15 cellular contexts compared by ENCODE assay signal in genomic region chr4:76188149-76188548, GRCh38. TPM values are rescaled to one million over a fixed set of nuclear protein-coding genes. Genes with fewer than 3 reads are reported as not detected.
A peak's percentile ranks its signal among the peaks of the same experiment; 100 is the strongest.
DNase-seq lines count a peak whose midpoint lies in the region; ATAC-seq and TF ChIP-seq lines count a peak whose summit lies in the region.
"Had no signal": no experiment of that assay in that cellular context is flagged by ENCODE, and none has a peak within 500 bp of the region (broad histone marks: within the 10 kb centered on the region; RNA-seq: fewer than 3 reads in every experiment).

No MANE protein-coding gene starts in this region.

- no peak for TF ChIP-seq CTCF in gastrocnemius medialis (IDR thresholded peaks at IDR 0.05 in 4 of 5, conservative IDR thresholded peaks at IDR 0.05 in 1 of 5)
- no peak for TF ChIP-seq CTCF in thoracic aorta (IDR thresholded peaks at IDR 0.05)

- H3K4me1 ChIP-seq in gastrocnemius medialis = peaks cover 33 to 59% of the 10 kb centered on the region in 2 donors
- H3K4me1 ChIP-seq in thoracic aorta (ENCODE audit: control insufficient read depth in 1 of 2, low read depth in 2 of 2) = peaks cover 23 to 38% of the 10 kb centered on the region in 2 donors
- H3K4me1 ChIP-seq: BLaER1 had no signal

- intact Hi-C loops in gastrocnemius medialis (cut with DNase I; ENCODE audit: low total_unique reads) = no loop called here

- H3K9me3 ChIP-seq in gastrocnemius medialis = no peaks in the 10 kb centered on the region
- H3K9me3 ChIP-seq in thoracic aorta = no peaks in the 10 kb centered on the region
- H3K9me3 ChIP-seq: Peyer's patch had no signal

- H3K4me1 Mint-ChIP-seq in effector memory CD8-positive, alpha-beta T cell (ENCODE audit: low read depth in 2 of 2) = peaks cover 8 to 12% of the 10 kb centered on the region in 2 donors

- peak overlapping the region; percentile 44 to 70 for H3K27ac Mint-ChIP-seq in effector memory CD8-positive, alpha-beta T cell
- H3K27ac Mint-ChIP-seq: CD8-positive, alpha-beta T cell had no signal

- TF ChIP-seq POLR2A in gastrocnemius medialis (IDR thresholded peaks at IDR 0.05) = no peak

- no peaks in the 10 kb centered on the region for H3K27me3 Mint-ChIP-seq in effector memory CD8-positive, alpha-beta T cell

- peaks cover 0 to 31% of the 10 kb centered on the region in 2 donors for H3K36me3 ChIP-seq in gastrocnemius medialis
- H3K36me3 ChIP-seq in thoracic aorta = peaks cover 11% of the 10 kb centered on the region

- no peak overlapping the region for H3K4me3 Mint-ChIP-seq in effector memory CD8-positive, alpha-beta T cell
- H3K4me3 Mint-ChIP-seq: CD8-positive, alpha-beta T cell had no signal

- H3K4me3 ChIP-seq in gastrocnemius medialis (no peak overlapping the region), thoracic aorta (no peak overlapping the region)
- H3K4me3 ChIP-seq: BLaER1, K562, Peyer's patch had no signal

- peaks cover 7% of the 10 kb centered on the region for H3K36me3 Mint-ChIP-seq in effector memory CD8-positive, alpha-beta T cell (ENCODE audit: insufficient read depth)

- in situ Hi-C loops in gastrocnemius medialis (cut with MboI; ENCODE audit: low sequenced_read_pairs in 4 of 4) = loop anchor here (10.0 to 25.0 kb wide), 4 partner anchors 57 to 774 kb away; partner anchors contain the start of gene STBD1 (in 3 of the 4)

- H3K27me3 ChIP-seq in gastrocnemius medialis = no peaks in the 10 kb centered on the region
- H3K27me3 ChIP-seq in thoracic aorta (replicated peaks; ENCODE audit: insufficient read depth) = no peaks in the 10 kb centered on the region
- H3K27me3 ChIP-seq: BLaER1, Peyer's patch had no signal

- ATAC-seq in effector memory CD8-positive, alpha-beta T cell (replicated peaks) = no peak
- no peak for ATAC-seq in gastrocnemius medialis
- no peak for ATAC-seq in thoracic aorta (ENCODE audit: insufficient number of reproducible peaks, low FRiP score, low read depth)
- ATAC-seq in SK-N-SH treated with all-trans-retinoic acid at 6 μM for 48 hours = no peak
- ATAC-seq: CD8-positive, alpha-beta T cell; K562 had no signal

- DNase-seq in effector memory CD8-positive, alpha-beta T cell = no peak
- no peak for DNase-seq in gastrocnemius medialis
- no peak for DNase-seq in thoracic aorta (ENCODE audit: low spot score)
- no peak for DNase-seq in mucosa of gallbladder (ENCODE audit: low spot score)
- DNase-seq in stimulated activated CD8-positive, alpha-beta memory T cell treated with anti-CD3 and anti-CD28 coated beads, Interleukin-4, amount 100 ng/mL, for 48 hours = no peak
- DNase-seq: CD8-positive, alpha-beta T cell; NCI-H1105; NCI-H510A; NCI-H748 treated with DMSO at 0.1 percent for 48 hours; NK-92 treated with Interleukin-12 subunit alpha and Interleukin-12 subunit beta, amount 100 ng/mL, for 24 hours; Peyer's patch had no signal

- no peaks in the 10 kb centered on the region for H3K9me3 Mint-ChIP-seq in effector memory CD8-positive, alpha-beta T cell

- peak overlapping the region; percentile 83 for H3K27ac ChIP-seq in angular gyrus (ENCODE audit: low read depth, low read length)
- peak overlapping the region; percentile 54 to 97 (median 96) for H3K27ac ChIP-seq in gastrocnemius medialis
- H3K27ac ChIP-seq in thoracic aorta = peak overlapping the region; percentile 16 to 32
- H3K27ac ChIP-seq: BLaER1, Peyer's patch had no signal

TF ChIP-seq in SK-N-SH treated with all-trans-retinoic acid at 6 μM for 48 hours, 23 proteins besides CTCF, POLR2A, EP300 and RAD21:
- TF ChIP-seq GLIS3 (CRISPR knock-in tag; IDR thresholded peaks at IDR 0.05) = no peak
- TF ChIP-seq SNAI2 (CRISPR knock-in tag; IDR thresholded peaks at IDR 0.05) = no peak
- TF ChIP-seq TCF4 (CRISPR knock-in tag; IDR thresholded peaks at IDR 0.05; ENCODE audit: borderline replicate concordance) = no peak
- no peak for TF ChIP-seq ARNTL (CRISPR knock-in tag; IDR thresholded peaks at IDR 0.05; ENCODE audit: borderline replicate concordance, low read depth)
- no peak for TF ChIP-seq ZNF70 (CRISPR knock-in tag; IDR thresholded peaks at IDR 0.05)
- TF ChIP-seq ZC3H10 (CRISPR knock-in tag; IDR thresholded peaks at IDR 0.05) = no peak
- TF ChIP-seq POU6F1 (CRISPR knock-in tag; IDR thresholded peaks at IDR 0.05; ENCODE audit: borderline replicate concordance, low read depth) = no peak
- no peak for TF ChIP-seq PATZ1 (CRISPR knock-in tag; IDR thresholded peaks at IDR 0.05; ENCODE audit: borderline replicate concordance)
- TF ChIP-seq ZNF565 (CRISPR knock-in tag; conservative IDR thresholded peaks at IDR 0.05; ENCODE audit: low read depth) = no peak
- no peak for TF ChIP-seq ZNF8 (CRISPR knock-in tag; IDR thresholded peaks at IDR 0.05)
- TF ChIP-seq PPARA (CRISPR knock-in tag; IDR thresholded peaks at IDR 0.05; ENCODE audit: borderline replicate concordance) = no peak
- no peak for TF ChIP-seq ZFP30 (CRISPR knock-in tag; IDR thresholded peaks at IDR 0.05)

RNA-seq across cellular contexts. Expression of gene SCARB2, which starts 25.5 kb away (rescaled TPM):
- total RNA-seq in gastrocnemius medialis (100 to 1,000 TPM in 3 of 4 donors, 10 to 100 TPM in 1; 91.3 to 292 (median 186) TPM), thoracic aorta (100 to 1,000 TPM; 133 to 165 TPM), mucosa of gallbladder (213 TPM)

RNA-seq across cellular contexts. Expression of gene NUP54, which starts 40.0 kb away (rescaled TPM):
- total RNA-seq in gastrocnemius medialis (10 to 100 TPM; 15.7 to 22.8 (median 20.0) TPM), thoracic aorta (10 to 100 TPM; 17.9 to 44.8 TPM), mucosa of gallbladder (23.5 TPM)

Comparison
In these comparisons a context has a peak if more than half of its experiments do, and no peak if none do; other contexts are left out.
1. H3K27ac ChIP-seq: peak in every context shown above with its lines; median percentile 96 in gastrocnemius medialis; 83 in angular gyrus; 24 in thoracic aorta.